ENCODE assay signal across 8 cellular contexts in genomic region chr14:32075636-32076277, GRCh38. TPM values are rescaled to one million over a fixed set of nuclear protein-coding genes. Genes with fewer than 3 reads are reported as not detected.
DNase-seq lines count a peak whose midpoint lies in the region; ATAC-seq and TF ChIP-seq lines count a peak whose summit lies in the region.

No MANE protein-coding gene starts in this region.

- no peaks in the 10 kb centered on the region for H3K27me3 Mint-ChIP-seq in T-cell

- H3K27ac ChIP-seq in esophagus muscularis mucosa (replicated peaks in 1 of 4): peak overlapping the region; percentile 98 to 100 (median 100)
- H3K27ac ChIP-seq in mucosa of rectum (ENCODE audit: low read depth in 2 of 2, low read length in 2 of 2): peak overlapping the region; percentile 94 to 97
- H3K27ac ChIP-seq in aorta (ENCODE audit: low read depth in 1 of 2, low read length in 2 of 2): peak overlapping the region; percentile 80 to 94

- peaks cover 33 to 35% (median 34%) of the 10 kb centered on the region in 3 donors for H3K4me1 Mint-ChIP-seq in T-cell

- H3K27me3 ChIP-seq in esophagus muscularis mucosa (no peaks in the 10 kb centered on the region), mucosa of rectum (ENCODE audit: control insufficient read depth in 2 of 2, insufficient read depth in 2 of 2, low read length in 2 of 2) (no peaks in the 10 kb centered on the region), aorta (ENCODE audit: control insufficient read depth in 1 of 2, insufficient read depth in 2 of 2, low read length in 1 of 2) (no peaks in the 10 kb centered on the region)

- 1% methylated on average over 23 of the region's 23 CpGs for WGBS in esophagus muscularis mucosa
- 0 to 1% methylated on average over 23 of the region's 23 CpGs for WGBS in aorta, 2 donors

- H3K27ac Mint-ChIP-seq in T-cell: peak overlapping the region; percentile 89 to 90

- POLR2A ChIA-PET in T-cell (lab: Charles Lee): no interaction called here

- H3K4me1 ChIP-seq in esophagus muscularis mucosa (peaks cover 7 to 57% (median 49%) of the 10 kb centered on the region in 4 donors), mucosa of rectum (ENCODE audit: control insufficient read depth in 2 of 2, insufficient read depth in 2 of 2, low read length in 2 of 2) (peaks cover 11 to 18% of the 10 kb centered on the region in 2 donors), aorta (ENCODE audit: control insufficient read depth in 1 of 2, insufficient read depth in 2 of 2, low read length in 2 of 2) (no peaks in the 10 kb centered on the region)

- no peaks in the 10 kb centered on the region for H3K9me3 Mint-ChIP-seq in T-cell

- peak; percentile 15 to 25 for DNase-seq in stimulated activated CD4-positive, alpha-beta T cell treated with anti-CD3 and anti-CD28 coated beads, Interleukin-15, amount 100 ng/mL, for 1 hour (ENCODE audit: low read depth in 1 of 2, low spot score in 1 of 2)
- DNase-seq in stimulated activated CD4-positive, alpha-beta T cell treated with anti-CD3 and anti-CD28 coated beads, Interleukin-2, amount 100 ng/mL, for 48 hours: no peak
- DNase-seq in T-cell: peak in 3 of 34 experiments; percentile 1 to 43 (median 28)
- DNase-seq in esophagus muscularis mucosa (ENCODE audit: extremely low spot score): peak; percentile 95
- DNase-seq in aorta: no peak

- no peaks in the 10 kb centered on the region for H3K9me3 ChIP-seq in esophagus muscularis mucosa
- H3K9me3 ChIP-seq in mucosa of rectum (ENCODE audit: control insufficient read depth in 2 of 2, low read length in 2 of 2): no peaks in the 10 kb centered on the region
- H3K9me3 ChIP-seq in aorta (ENCODE audit: control insufficient read depth, low read length): no peaks in the 10 kb centered on the region

- TF ChIP-seq CTCF in esophagus muscularis mucosa (IDR thresholded peaks at IDR 0.05): no peak

- H3K36me3 ChIP-seq in esophagus muscularis mucosa (no peaks in the 10 kb centered on the region), mucosa of rectum (ENCODE audit: control insufficient read depth in 2 of 2, insufficient read depth in 2 of 2, low read length in 2 of 2) (no peaks in the 10 kb centered on the region), aorta (ENCODE audit: control insufficient read depth in 1 of 2, insufficient read depth in 2 of 2, low read length in 1 of 2) (no peaks in the 10 kb centered on the region)

- CTCF ChIA-PET in T-cell (lab: Charles Lee): interaction anchor here (0.8 to 3.4 kb wide), 7 partner anchors 123 to 179 kb away, joined by 3 to 59 read pairs (median 4); partner anchors contain the start of gene RNU6-8 (in 1 of the 2)

- intact Hi-C loops in esophagus muscularis mucosa (cut with DNase I) (loop anchor here (2.0 to 10.0 kb wide), 3 partner anchors 125 to 397 kb away; no protein-coding TSS in a partner anchor), aorta (cut with DNase I) (loop anchor here (2.0 to 10.0 kb wide), 7 partner anchors 49 to 571 kb away; partner anchors contain the start of genes RNU6-7 (in 2 of the 2) and RNU6-8 (in 2 of the 2))

- no peak for TF ChIP-seq EP300 in esophagus muscularis mucosa (IDR thresholded peaks at IDR 0.05)

- H3K9ac ChIP-seq in mucosa of rectum (ENCODE audit: low read depth in 1 of 2, low read length in 2 of 2): peak overlapping the region; percentile 81 to 97

- H3K4me3 ChIP-seq in esophagus muscularis mucosa (peak overlapping the region; percentile 73 to 100 (median 88)), mucosa of rectum (ENCODE audit: low read length in 2 of 2) (peak overlapping the region; percentile 79 to 98), aorta (ENCODE audit: low read length in 2 of 2) (peak overlapping the region; percentile 49 to 63)

- peak overlapping the region; percentile 90 to 99 (median 94) for H3K4me3 Mint-ChIP-seq in T-cell

- ATAC-seq in HG03103 (IDR thresholded peaks at IDR 0.05; ENCODE audit: low read depth, unreplicated experiment) (peak; percentile 22), T-cell (replicated peaks in 1 of 4) (peak; percentile 29 to 38 (median 35)), aorta (ENCODE audit: low FRiP score) (peak; percentile 39), HG02678 (IDR thresholded peaks at IDR 0.05; ENCODE audit: unreplicated experiment) (no peak)

- TF ChIP-seq POLR2A in esophagus muscularis mucosa (IDR thresholded peaks at IDR 0.05; ENCODE audit: low read depth): no peak

- no peaks in the 10 kb centered on the region for H3K36me3 Mint-ChIP-seq in T-cell

RNA-seq across cellular contexts. Expression of gene ARHGAP5, which starts 1.3 kb away (rescaled TPM):
- total RNA-seq in T-cell (10 to 100 TPM; 43.1 to 69.3 (median 60.9) TPM), esophagus muscularis mucosa (100 to 1,000 TPM; 171 to 223 (median 196) TPM), aorta (100 to 1,000 TPM; 114 to 120 TPM)
- polyA plus RNA-seq in aorta: 10 to 100 TPM; 20.7 to 22.5 TPM

Comparison
In these comparisons a context has a peak if more than half of its experiments do, and no peak if none do; other contexts are left out.
1. DNase-seq: peak in stimulated activated CD4-positive, alpha-beta T cell treated with anti-CD3 and anti-CD28 coated beads, Interleukin-15, amount 100 ng/mL, for 1 hour (2 of 2) and esophagus muscularis mucosa (single experiment); none in stimulated activated CD4-positive, alpha-beta T cell treated with anti-CD3 and anti-CD28 coated beads, Interleukin-2, amount 100 ng/mL, for 48 hours (0 of 2) and aorta (0 of 2).
2. Peak in every context shown above with its lines, with median percentiles within 50 percentile points of each other: H3K27ac ChIP-seq and H3K4me3 ChIP-seq.